ENCODE assay signal across 1 cellular context in the genomic region with DNA sequence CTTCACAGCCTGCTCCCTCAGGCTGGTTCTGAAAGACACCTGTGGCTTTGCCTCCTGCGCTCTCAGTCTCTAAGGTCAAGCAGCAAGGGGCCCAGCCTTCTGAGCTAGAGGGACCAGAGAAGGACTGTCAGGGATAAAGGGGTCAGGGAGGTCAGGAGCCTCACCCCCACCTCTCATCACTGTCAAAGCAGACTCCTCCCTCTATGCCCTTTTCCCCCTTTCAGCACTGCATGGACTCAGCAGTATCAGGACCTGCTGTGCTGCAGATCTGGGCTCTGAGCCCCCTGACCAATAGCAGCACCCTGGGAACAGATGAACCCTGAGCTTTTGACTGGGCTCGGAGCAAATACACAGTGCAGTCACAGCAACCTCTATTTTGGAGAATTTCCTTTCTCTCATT.
A peak's percentile ranks its signal among the peaks of the same experiment; 100 is the strongest.
TF ChIP-seq lines count a peak whose summit lies in the region.

No MANE protein-coding gene starts in this region.

TF ChIP-seq in HepG2, 621 proteins besides CTCF, POLR2A, EP300 and RAD21 (continues in another document):
- TF ChIP-seq ZNF572 (CRISPR knock-in tag; IDR thresholded peaks at IDR 0.05) = 0 out of 2 replicates have a peak, but pooled peaks have one; percentile 37
- 0 out of 2 replicates have a peak, but pooled peaks have one; percentile 13 for TF ChIP-seq ZMYM3 (CRISPR knock-in tag; IDR thresholded peaks at IDR 0.05)
- 0 out of 2 replicates have a peak, but pooled peaks have one; percentile 29 for TF ChIP-seq PPARG (CRISPR knock-in tag; conservative IDR thresholded peaks at IDR 0.05)
- peak; percentile 77 for TF ChIP-seq NR2F6 (IDR thresholded peaks at IDR 0.05)
- TF ChIP-seq NR2F6 (CRISPR knock-in tag; IDR thresholded peaks at IDR 0.05) = peak; percentile 81
- TF ChIP-seq, protein P1, sequence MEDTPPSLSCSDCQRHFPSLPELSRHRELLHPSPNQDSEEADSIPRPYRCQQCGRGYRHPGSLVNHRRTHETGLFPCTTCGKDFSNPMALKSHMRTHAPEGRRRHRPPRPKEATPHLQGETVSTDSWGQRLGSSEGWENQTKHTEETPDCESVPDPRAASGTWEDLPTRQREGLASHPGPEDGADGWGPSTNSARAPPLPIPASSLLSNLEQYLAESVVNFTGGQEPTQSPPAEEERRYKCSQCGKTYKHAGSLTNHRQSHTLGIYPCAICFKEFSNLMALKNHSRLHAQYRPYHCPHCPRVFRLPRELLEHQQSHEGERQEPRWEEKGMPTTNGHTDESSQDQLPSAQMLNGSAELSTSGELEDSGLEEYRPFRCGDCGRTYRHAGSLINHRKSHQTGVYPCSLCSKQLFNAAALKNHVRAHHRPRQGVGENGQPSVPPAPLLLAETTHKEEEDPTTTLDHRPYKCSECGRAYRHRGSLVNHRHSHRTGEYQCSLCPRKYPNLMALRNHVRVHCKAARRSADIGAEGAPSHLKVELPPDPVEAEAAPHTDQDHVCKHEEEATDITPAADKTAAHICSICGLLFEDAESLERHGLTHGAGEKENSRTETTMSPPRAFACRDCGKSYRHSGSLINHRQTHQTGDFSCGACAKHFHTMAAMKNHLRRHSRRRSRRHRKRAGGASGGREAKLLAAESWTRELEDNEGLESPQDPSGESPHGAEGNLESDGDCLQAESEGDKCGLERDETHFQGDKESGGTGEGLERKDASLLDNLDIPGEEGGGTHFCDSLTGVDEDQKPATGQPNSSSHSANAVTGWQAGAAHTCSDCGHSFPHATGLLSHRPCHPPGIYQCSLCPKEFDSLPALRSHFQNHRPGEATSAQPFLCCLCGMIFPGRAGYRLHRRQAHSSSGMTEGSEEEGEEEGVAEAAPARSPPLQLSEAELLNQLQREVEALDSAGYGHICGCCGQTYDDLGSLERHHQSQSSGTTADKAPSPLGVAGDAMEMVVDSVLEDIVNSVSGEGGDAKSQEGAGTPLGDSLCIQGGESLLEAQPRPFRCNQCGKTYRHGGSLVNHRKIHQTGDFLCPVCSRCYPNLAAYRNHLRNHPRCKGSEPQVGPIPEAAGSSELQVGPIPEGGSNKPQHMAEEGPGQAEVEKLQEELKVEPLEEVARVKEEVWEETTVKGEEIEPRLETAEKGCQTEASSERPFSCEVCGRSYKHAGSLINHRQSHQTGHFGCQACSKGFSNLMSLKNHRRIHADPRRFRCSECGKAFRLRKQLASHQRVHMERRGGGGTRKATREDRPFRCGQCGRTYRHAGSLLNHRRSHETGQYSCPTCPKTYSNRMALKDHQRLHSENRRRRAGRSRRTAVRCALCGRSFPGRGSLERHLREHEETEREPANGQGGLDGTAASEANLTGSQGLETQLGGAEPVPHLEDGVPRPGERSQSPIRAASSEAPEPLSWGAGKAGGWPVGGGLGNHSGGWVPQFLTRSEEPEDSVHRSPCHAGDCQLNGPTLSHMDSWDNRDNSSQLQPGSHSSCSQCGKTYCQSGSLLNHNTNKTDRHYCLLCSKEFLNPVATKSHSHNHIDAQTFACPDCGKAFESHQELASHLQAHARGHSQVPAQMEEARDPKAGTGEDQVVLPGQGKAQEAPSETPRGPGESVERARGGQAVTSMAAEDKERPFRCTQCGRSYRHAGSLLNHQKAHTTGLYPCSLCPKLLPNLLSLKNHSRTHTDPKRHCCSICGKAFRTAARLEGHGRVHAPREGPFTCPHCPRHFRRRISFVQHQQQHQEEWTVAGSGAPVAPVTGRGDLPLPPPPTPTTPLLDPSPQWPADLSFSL (CRISPR knock-in tag; IDR thresholded peaks at IDR 0.05) = no peak
- TF ChIP-seq SAP130 (CRISPR knock-in tag; IDR thresholded peaks at IDR 0.05; ENCODE audit: low read depth) = 0 out of 2 replicates have a peak, but pooled peaks have one; percentile 18
- TF ChIP-seq, protein P2, sequence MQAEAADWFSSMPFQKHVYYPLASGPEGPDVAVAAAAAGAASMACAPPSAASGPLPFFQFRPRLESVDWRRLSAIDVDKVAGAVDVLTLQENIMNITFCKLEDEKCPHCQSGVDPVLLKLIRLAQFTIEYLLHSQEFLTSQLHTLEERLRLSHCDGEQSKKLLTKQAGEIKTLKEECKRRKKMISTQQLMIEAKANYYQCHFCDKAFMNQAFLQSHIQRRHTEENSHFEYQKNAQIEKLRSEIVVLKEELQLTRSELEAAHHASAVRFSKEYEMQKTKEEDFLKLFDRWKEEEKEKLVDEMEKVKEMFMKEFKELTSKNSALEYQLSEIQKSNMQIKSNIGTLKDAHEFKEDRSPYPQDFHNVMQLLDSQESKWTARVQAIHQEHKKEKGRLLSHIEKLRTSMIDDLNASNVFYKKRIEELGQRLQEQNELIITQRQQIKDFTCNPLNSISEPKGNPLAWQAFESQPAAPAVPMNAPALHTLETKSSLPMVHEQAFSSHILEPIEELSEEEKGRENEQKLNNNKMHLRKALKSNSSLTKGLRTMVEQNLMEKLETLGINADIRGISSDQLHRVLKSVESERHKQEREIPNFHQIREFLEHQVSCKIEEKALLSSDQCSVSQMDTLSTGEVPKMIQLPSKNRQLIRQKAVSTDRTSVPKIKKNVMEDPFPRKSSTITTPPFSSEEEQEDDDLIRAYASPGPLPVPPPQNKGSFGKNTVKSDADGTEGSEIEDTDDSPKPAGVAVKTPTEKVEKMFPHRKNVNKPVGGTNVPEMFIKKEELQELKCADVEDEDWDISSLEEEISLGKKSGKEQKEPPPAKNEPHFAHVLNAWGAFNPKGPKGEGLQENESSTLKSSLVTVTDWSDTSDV (CRISPR knock-in tag; IDR thresholded peaks at IDR 0.05) = no peak
- no peak for TF ChIP-seq EZH2 (conservative IDR thresholded peaks at IDR 0.05; ENCODE audit: low read depth, low read length)
- TF ChIP-seq SALL1 (CRISPR knock-in tag; IDR thresholded peaks at IDR 0.05) = peak; percentile 55; the same call in 1 of the 2 replicates
- TF ChIP-seq, protein P3, sequence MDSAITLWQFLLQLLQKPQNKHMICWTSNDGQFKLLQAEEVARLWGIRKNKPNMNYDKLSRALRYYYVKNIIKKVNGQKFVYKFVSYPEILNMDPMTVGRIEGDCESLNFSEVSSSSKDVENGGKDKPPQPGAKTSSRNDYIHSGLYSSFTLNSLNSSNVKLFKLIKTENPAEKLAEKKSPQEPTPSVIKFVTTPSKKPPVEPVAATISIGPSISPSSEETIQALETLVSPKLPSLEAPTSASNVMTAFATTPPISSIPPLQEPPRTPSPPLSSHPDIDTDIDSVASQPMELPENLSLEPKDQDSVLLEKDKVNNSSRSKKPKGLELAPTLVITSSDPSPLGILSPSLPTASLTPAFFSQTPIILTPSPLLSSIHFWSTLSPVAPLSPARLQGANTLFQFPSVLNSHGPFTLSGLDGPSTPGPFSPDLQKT (CRISPR knock-in tag; IDR thresholded peaks at IDR 0.05; ENCODE audit: borderline replicate concordance) = no peak
- TF ChIP-seq, protein P4, sequence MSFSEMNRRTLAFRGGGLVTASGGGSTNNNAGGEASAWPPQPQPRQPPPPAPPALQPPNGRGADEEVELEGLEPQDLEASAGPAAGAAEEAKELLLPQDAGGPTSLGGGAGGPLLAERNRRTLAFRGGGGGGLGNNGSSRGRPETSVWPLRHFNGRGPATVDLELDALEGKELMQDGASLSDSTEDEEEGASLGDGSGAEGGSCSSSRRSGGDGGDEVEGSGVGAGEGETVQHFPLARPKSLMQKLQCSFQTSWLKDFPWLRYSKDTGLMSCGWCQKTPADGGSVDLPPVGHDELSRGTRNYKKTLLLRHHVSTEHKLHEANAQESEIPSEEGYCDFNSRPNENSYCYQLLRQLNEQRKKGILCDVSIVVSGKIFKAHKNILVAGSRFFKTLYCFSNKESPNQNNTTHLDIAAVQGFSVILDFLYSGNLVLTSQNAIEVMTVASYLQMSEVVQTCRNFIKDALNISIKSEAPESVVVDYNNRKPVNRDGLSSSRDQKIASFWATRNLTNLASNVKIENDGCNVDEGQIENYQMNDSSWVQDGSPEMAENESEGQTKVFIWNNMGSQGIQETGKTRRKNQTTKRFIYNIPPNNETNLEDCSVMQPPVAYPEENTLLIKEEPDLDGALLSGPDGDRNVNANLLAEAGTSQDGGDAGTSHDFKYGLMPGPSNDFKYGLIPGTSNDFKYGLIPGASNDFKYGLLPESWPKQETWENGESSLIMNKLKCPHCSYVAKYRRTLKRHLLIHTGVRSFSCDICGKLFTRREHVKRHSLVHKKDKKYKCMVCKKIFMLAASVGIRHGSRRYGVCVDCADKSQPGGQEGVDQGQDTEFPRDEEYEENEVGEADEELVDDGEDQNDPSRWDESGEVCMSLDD (CRISPR knock-in tag; IDR thresholded peaks at IDR 0.05; ENCODE audit: borderline replicate concordance) = 0 out of 2 replicates have a peak, but pooled peaks have one; percentile 47
- peak; percentile 71; the same call in 1 of the 2 replicates for TF ChIP-seq ZNF292 (CRISPR knock-in tag; IDR thresholded peaks at IDR 0.05; ENCODE audit: borderline replicate concordance, low read depth)
- no peak for TF ChIP-seq ARNT2 (CRISPR knock-in tag; IDR thresholded peaks at IDR 0.05; ENCODE audit: low read depth)
- peak; percentile 48; the same call in 1 of the 2 replicates for TF ChIP-seq HDAC1 (CRISPR knock-in tag; IDR thresholded peaks at IDR 0.05)
- peak; percentile 28; the same call in 1 of the 2 replicates for TF ChIP-seq RXRA (CRISPR knock-in tag; IDR thresholded peaks at IDR 0.05)
- peak; percentile 65 for TF ChIP-seq ZNF263 (CRISPR knock-in tag; IDR thresholded peaks at IDR 0.05)
- TF ChIP-seq, protein P5, sequence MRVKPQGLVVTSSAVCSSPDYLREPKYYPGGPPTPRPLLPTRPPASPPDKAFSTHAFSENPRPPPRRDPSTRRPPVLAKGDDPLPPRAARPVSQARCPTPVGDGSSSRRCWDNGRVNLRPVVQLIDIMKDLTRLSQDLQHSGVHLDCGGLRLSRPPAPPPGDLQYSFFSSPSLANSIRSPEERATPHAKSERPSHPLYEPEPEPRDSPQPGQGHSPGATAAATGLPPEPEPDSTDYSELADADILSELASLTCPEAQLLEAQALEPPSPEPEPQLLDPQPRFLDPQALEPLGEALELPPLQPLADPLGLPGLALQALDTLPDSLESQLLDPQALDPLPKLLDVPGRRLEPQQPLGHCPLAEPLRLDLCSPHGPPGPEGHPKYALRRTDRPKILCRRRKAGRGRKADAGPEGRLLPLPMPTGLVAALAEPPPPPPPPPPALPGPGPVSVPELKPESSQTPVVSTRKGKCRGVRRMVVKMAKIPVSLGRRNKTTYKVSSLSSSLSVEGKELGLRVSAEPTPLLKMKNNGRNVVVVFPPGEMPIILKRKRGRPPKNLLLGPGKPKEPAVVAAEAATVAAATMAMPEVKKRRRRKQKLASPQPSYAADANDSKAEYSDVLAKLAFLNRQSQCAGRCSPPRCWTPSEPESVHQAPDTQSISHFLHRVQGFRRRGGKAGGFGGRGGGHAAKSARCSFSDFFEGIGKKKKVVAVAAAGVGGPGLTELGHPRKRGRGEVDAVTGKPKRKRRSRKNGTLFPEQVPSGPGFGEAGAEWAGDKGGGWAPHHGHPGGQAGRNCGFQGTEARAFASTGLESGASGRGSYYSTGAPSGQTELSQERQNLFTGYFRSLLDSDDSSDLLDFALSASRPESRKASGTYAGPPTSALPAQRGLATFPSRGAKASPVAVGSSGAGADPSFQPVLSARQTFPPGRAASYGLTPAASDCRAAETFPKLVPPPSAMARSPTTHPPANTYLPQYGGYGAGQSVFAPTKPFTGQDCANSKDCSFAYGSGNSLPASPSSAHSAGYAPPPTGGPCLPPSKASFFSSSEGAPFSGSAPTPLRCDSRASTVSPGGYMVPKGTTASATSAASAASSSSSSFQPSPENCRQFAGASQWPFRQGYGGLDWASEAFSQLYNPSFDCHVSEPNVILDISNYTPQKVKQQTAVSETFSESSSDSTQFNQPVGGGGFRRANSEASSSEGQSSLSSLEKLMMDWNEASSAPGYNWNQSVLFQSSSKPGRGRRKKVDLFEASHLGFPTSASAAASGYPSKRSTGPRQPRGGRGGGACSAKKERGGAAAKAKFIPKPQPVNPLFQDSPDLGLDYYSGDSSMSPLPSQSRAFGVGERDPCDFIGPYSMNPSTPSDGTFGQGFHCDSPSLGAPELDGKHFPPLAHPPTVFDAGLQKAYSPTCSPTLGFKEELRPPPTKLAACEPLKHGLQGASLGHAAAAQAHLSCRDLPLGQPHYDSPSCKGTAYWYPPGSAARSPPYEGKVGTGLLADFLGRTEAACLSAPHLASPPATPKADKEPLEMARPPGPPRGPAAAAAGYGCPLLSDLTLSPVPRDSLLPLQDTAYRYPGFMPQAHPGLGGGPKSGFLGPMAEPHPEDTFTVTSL (CRISPR knock-in tag; IDR thresholded peaks at IDR 0.05; ENCODE audit: borderline replicate concordance) = 0 out of 2 replicates have a peak, but pooled peaks have one; percentile 23
- TF ChIP-seq, protein P6, sequence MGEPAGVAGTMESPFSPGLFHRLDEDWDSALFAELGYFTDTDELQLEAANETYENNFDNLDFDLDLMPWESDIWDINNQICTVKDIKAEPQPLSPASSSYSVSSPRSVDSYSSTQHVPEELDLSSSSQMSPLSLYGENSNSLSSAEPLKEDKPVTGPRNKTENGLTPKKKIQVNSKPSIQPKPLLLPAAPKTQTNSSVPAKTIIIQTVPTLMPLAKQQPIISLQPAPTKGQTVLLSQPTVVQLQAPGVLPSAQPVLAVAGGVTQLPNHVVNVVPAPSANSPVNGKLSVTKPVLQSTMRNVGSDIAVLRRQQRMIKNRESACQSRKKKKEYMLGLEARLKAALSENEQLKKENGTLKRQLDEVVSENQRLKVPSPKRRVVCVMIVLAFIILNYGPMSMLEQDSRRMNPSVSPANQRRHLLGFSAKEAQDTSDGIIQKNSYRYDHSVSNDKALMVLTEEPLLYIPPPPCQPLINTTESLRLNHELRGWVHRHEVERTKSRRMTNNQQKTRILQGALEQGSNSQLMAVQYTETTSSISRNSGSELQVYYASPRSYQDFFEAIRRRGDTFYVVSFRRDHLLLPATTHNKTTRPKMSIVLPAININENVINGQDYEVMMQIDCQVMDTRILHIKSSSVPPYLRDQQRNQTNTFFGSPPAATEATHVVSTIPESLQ (CRISPR knock-in tag; conservative IDR thresholded peaks at IDR 0.05) = no peak
- TF ChIP-seq RFX5 (IDR thresholded peaks at IDR 0.05; ENCODE audit: low read depth, low read length) = peak; percentile 90
- TF ChIP-seq NFYB (CRISPR knock-in tag; IDR thresholded peaks at IDR 0.05) = 0 out of 2 replicates have a peak, but pooled peaks have one; percentile 32
- peak; percentile 57 for TF ChIP-seq SP5 (CRISPR knock-in tag; IDR thresholded peaks at IDR 0.05; ENCODE audit: borderline replicate concordance, low read depth)
- no peak for TF ChIP-seq SNRNP70 (IDR thresholded peaks at IDR 0.05; ENCODE audit: low read depth, low read length)
- TF ChIP-seq KLF12 (CRISPR knock-in tag; IDR thresholded peaks at IDR 0.05; ENCODE audit: borderline replicate concordance) = no peak
- TF ChIP-seq NFYC (CRISPR knock-in tag; IDR thresholded peaks at IDR 0.05) = peak; percentile 25; the same call in 1 of the 2 replicates
- TF ChIP-seq NCOR1 (IDR thresholded peaks at IDR 0.05; ENCODE audit: borderline replicate concordance, low read length) = no peak
- TF ChIP-seq HNF4G (IDR thresholded peaks at IDR 0.05; ENCODE audit: borderline replicate concordance, low read depth, low read length) = 0 out of 2 replicates have a peak, but pooled peaks have one; percentile 7
- 0 out of 2 replicates have a peak, but pooled peaks have one; percentile 43 for TF ChIP-seq HNF4G (CRISPR knock-in tag; IDR thresholded peaks at IDR 0.05; ENCODE audit: borderline replicate concordance, low read depth)
- peak; percentile 60; the same call in 1 of the 2 replicates for TF ChIP-seq NR2F2 (IDR thresholded peaks at IDR 0.05; ENCODE audit: borderline replicate concordance, low read depth)
- TF ChIP-seq HNF4A (CRISPR knock-in tag; IDR thresholded peaks at IDR 0.05) = peak; percentile 68
- peak; percentile 80 for TF ChIP-seq MEIS2 (CRISPR knock-in tag; IDR thresholded peaks at IDR 0.05)
- 0 out of 2 replicates have a peak, but pooled peaks have one; percentile 17 for TF ChIP-seq RARA (CRISPR knock-in tag; IDR thresholded peaks at IDR 0.05)
- peak; percentile 59; the same call in 1 of the 2 replicates for TF ChIP-seq ZNF816 (CRISPR knock-in tag; IDR thresholded peaks at IDR 0.05; ENCODE audit: borderline replicate concordance)
- TF ChIP-seq ZNF331 (CRISPR knock-in tag; IDR thresholded peaks at IDR 0.05) = peak; percentile 91; the same call in 1 of the 2 replicates
- peak; percentile 99 for TF ChIP-seq ZNF12 (CRISPR knock-in tag; IDR thresholded peaks at IDR 0.05)
- no peak for TF ChIP-seq MAZ (IDR thresholded peaks at IDR 0.05; ENCODE audit: borderline replicate concordance, low read depth, low read length)
- 0 out of 2 replicates have a peak, but pooled peaks have one; percentile 54 for TF ChIP-seq MAZ (CRISPR knock-in tag; IDR thresholded peaks at IDR 0.05; ENCODE audit: low read depth)
